ENCODE assay signal across 8 cellular contexts in the genomic region with DNA sequence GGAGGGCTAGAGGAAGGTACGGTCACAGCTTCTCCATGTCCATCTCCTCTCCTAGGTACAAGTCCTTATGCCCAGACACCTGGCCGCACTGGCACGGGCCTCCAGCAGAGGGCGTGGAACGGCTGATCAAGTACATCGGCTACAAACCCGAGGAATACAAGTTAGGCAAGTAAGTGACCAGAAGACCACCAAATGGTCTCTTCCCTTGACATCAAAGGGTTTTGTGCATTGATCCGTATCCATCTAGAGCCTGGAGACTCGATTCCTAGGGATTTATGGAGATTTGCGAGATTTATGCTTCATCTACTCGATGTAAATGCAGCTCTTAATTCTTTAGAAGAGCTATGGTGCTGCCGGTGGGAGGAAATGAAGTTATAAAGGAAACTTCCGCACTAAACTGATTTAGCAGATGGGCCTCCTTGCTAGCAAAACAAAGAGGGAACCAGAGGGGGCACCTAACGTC. TPM values are rescaled to one million over a fixed set of nuclear protein-coding genes. Genes with fewer than 3 reads are reported as not detected.
DNase-seq lines count a peak whose midpoint lies in the region; ATAC-seq and TF ChIP-seq lines count a peak whose summit lies in the region.

No MANE protein-coding gene starts in this region.

- H3K36me3 ChIP-seq in adipocyte (ENCODE audit: control insufficient read depth, insufficient read depth, low read length, severe bottlenecking) (no peaks in the 10 kb centered on the region), right atrium auricular region (no peaks in the 10 kb centered on the region)

- H3K27me3 ChIP-seq in adipocyte (replicated peaks; ENCODE audit: control insufficient read depth, insufficient read depth, low read length) (no peaks in the 10 kb centered on the region), right atrium auricular region (no peaks in the 10 kb centered on the region)

- H3K4me3 ChIP-seq in adipocyte (ENCODE audit: low read length) (no peak overlapping the region), right atrium auricular region (no peak overlapping the region)

- H3K36me3 Mint-ChIP-seq in T-helper 1 cell treated with Interleukin-12 subunit alpha and Interleukin-12 subunit beta and Interleukin-4 antibody, amounts not matched to agents 30 μg/mL and 1 μg/mL, for 36 hours (ENCODE audit: low read depth): no peaks in the 10 kb centered on the region

- peak; percentile 25 for DNase-seq in NK-92 treated with Interleukin-12 subunit alpha and Interleukin-12 subunit beta, amount 100 ng/mL, for 24 hours (lab: John Stamatoyannopoulos, UW)
- no peak for DNase-seq in NK-92 (lab: John Stamatoyannopoulos, UW; ENCODE audit: unreplicated experiment)
- peak; percentile 57 for DNase-seq in NCI-H1694 (lab: John Stamatoyannopoulos, UW)
- DNase-seq in adipocyte (ENCODE audit: low read depth): peak; percentile 87
- DNase-seq in right atrium auricular region (ENCODE audit: low spot score): peak; percentile 91
- peak; percentile 91 for DNase-seq in sciatic nerve (ENCODE audit: low spot score)

- no peaks in the 10 kb centered on the region for H3K9me3 ChIP-seq in adipocyte (ENCODE audit: control insufficient read depth, low read length)
- H3K9me3 ChIP-seq in right atrium auricular region: no peaks in the 10 kb centered on the region

- H3K27me3 Mint-ChIP-seq in T-helper 1 cell treated with Interleukin-12 subunit alpha and Interleukin-12 subunit beta and Interleukin-4 antibody, amounts not matched to agents 30 μg/mL and 1 μg/mL, for 36 hours (ENCODE audit: low read depth): no peaks in the 10 kb centered on the region

- peaks cover 4% of the 10 kb centered on the region for H3K4me1 Mint-ChIP-seq in T-helper 1 cell treated with Interleukin-12 subunit alpha and Interleukin-12 subunit beta and Interleukin-4 antibody, amounts not matched to agents 30 μg/mL and 1 μg/mL, for 36 hours (ENCODE audit: low read depth)

- peak overlapping the region in 1 of 2 donors; percentile 6 for H3K27ac ChIP-seq in right atrium auricular region

- TF ChIP-seq CTCF in right atrium auricular region (IDR thresholded peaks at IDR 0.05): peak; percentile 54 to 87

- no peaks in the 10 kb centered on the region for H3K9me3 Mint-ChIP-seq in T-helper 1 cell treated with Interleukin-12 subunit alpha and Interleukin-12 subunit beta and Interleukin-4 antibody, amounts not matched to agents 30 μg/mL and 1 μg/mL, for 36 hours

- no peak overlapping the region for H3K4me3 Mint-ChIP-seq in T-helper 1 cell treated with Interleukin-12 subunit alpha and Interleukin-12 subunit beta and Interleukin-4 antibody, amounts not matched to agents 30 μg/mL and 1 μg/mL, for 36 hours

- H3K27ac Mint-ChIP-seq in T-helper 1 cell treated with Interleukin-12 subunit alpha and Interleukin-12 subunit beta and Interleukin-4 antibody, amounts not matched to agents 30 μg/mL and 1 μg/mL, for 36 hours: peak overlapping the region; percentile 11

- no peak overlapping the region for H3K9ac ChIP-seq in adipocyte (ENCODE audit: low read length)

- peaks cover 10% of the 10 kb centered on the region for H3K4me1 ChIP-seq in adipocyte (ENCODE audit: control insufficient read depth, insufficient read depth, low read length)
- peaks cover 0 to 12% of the 10 kb centered on the region in 2 donors for H3K4me1 ChIP-seq in right atrium auricular region

- ATAC-seq in sciatic nerve: peak; percentile 86
- no peak for ATAC-seq in GM18502 (IDR thresholded peaks at IDR 0.05; ENCODE audit: poor library complexity, unreplicated experiment)

- intact Hi-C loops in sciatic nerve (cut with DNase I): no loop called here

RNA-seq across cellular contexts. Expression of a gene that starts 44.2 kb away (rescaled TPM):
- total RNA-seq in right atrium auricular region: 10 to 100 TPM; 34.4 to 55.9 TPM
- total RNA-seq in sciatic nerve: 88.8 TPM

RNA-seq across cellular contexts. Expression of a gene that starts 44.6 kb away (rescaled TPM):
- total RNA-seq in right atrium auricular region (10 to 100 TPM; 41.7 to 71.8 TPM), sciatic nerve (40.4 TPM)
